Comparison of ENCODE assay signal across 24 cellular contexts in the genomic region with DNA sequence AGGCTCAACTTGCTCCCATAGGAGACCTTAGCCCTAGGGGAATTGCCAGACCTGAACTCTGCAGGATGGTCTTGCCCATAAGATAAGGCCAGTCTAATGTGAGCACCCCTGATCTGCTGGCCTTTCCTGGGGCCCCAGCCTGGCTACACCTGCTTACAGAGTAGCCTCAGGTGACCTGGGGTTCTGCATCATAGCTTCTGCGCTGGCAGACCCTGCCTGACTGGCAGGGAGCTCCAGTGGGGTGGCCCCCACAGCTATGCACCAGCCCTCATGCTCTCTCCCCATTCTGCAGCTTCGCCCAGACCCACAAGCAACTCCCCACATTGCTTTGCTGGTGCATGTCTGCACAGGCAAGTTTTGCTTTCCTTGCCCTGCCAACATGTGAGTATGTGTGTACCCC.
"Had no signal": no experiment of that assay in that cellular context is flagged by ENCODE, and none has a peak within 500 bp of the region (broad histone marks: within the 10 kb centered on the region; RNA-seq: fewer than 3 reads in every experiment).

No MANE protein-coding gene starts in this region.

- H3K27ac ChIP-seq: coronary artery, dorsolateral prefrontal cortex, esophagus squamous epithelium, gastrocnemius medialis, heart right ventricle, left lung, lower lobe of right lung had no signal

- FAIRE-seq: colon, endothelial cell of umbilical vein, islet of Langerhans, keratinocyte had no signal

- ATAC-seq: esophagus mucosa, gastrocnemius medialis, heart right ventricle, left cardiac atrium, left lung, left ventricle myocardium superior, lower lobe of right lung, mucosa of descending colon had no signal

- H3K4me3 ChIP-seq: coronary artery, dorsolateral prefrontal cortex, esophagus squamous epithelium, gastrocnemius medialis, heart right ventricle, left lung, lower lobe of right lung, mucosa of descending colon had no signal

- H3K9me3 ChIP-seq: esophagus squamous epithelium, gastrocnemius medialis, left lung, lower lobe of right lung, mucosa of descending colon had no signal

- H3K27me3 ChIP-seq: dorsolateral prefrontal cortex, esophagus squamous epithelium, gastrocnemius medialis, heart right ventricle, left lung had no signal

- H3K36me3 ChIP-seq: esophagus squamous epithelium, gastrocnemius medialis, heart right ventricle, left lung, lower lobe of right lung had no signal

- DNase-seq: dermis blood vessel endothelial cell; dorsolateral prefrontal cortex; effector CD4-positive, alpha-beta T cell; effector memory CD4-positive, alpha-beta T cell; esophagus squamous epithelium; foreskin fibroblast; foreskin melanocyte; gastrocnemius medialis; glutamatergic neuron; head of caudate nucleus; heart right ventricle; hippocampal formation; left cardiac atrium; left lung; left ventricle myocardium superior; lower lobe of right lung; mesenchymal stem cell; mucosa of descending colon had no signal

- H3K4me1 ChIP-seq: esophagus squamous epithelium, gastrocnemius medialis, heart right ventricle, left lung, lower lobe of right lung had no signal
